In the genomic region with DNA sequence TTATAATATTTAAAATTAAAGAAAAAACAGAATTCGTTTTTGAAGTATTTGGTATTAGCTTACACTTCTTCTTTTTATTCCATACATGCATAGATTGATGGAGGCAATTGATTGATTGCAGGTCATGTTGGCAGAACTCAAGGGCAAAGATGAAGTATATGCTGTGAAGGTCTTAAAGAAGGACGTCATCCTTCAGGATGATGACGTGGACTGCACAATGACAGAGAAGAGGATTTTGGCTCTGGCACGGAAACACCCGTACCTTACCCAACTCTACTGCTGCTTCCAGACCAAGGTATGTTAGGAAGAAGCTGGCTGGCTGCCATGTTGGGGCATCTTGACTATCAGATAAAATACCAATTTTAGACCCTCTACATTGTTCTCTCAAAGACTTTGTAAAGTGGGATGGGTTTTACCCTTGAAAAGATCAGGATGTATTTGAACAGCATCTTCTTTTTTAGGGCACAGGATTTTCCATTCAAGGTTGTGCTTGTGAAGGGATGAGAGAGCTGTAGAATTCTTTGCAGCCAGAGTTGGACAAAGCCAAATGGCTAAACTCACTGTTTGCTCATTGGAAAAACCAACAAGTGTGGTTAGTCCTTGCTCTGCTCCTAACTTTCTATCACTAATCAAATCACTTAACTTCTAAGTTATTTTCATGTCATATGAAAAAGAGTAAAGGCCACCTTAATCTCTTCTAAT, we compare ENCODE assay signal across 13 cellular contexts.
"Had no signal": no experiment of that assay in that cellular context is flagged by ENCODE, and none has a peak within 500 bp of the region (broad histone marks: within the 10 kb centered on the region; RNA-seq: fewer than 3 reads in every experiment).

No MANE protein-coding gene starts in this region.

- H3K27ac ChIP-seq: KMS-11, PC-9, VCaP had no signal

- DNase-seq: activated CD4-positive, alpha-beta T cell treated with anti-CD3 and anti-CD28 coated beads, Interleukin-2, amount 50 U/mL, for 1 hour; activated CD4-positive, CD25-positive, alpha-beta regulatory T cell; activated CD8-positive, alpha-beta memory T cell treated with anti-CD3 and anti-CD28 coated beads, Interleukin-2, amount 50 U/mL, for 4 hours; activated gamma-delta T cell treated with Interleukin-2 at 50 U/mL for 16 hours; activated naive CD4-positive, alpha-beta T cell treated with anti-CD3 and anti-CD28 coated beads, Interleukin-2, amount 10 ng/mL, durations not matched to agents 7 days and 5 days; activated naive CD8-positive, alpha-beta T cell treated with anti-CD3 and anti-CD28 coated beads for 36 hours; activated T-cell treated with anti-CD3 and anti-CD28 coated beads, Interleukin-2, amount 50 U/mL, for 72 hours; NCI-H1092; NCI-H226; SIG-M5 had no signal

- H2AFZ ChIP-seq: PC-9 had no signal

- H3K9ac ChIP-seq: KMS-11 had no signal

- H3K4me3 ChIP-seq: PC-9 had no signal

- H3K4me2 ChIP-seq: KMS-11, PC-9 had no signal
